22 cellular contexts compared by ENCODE assay signal in the genomic region with DNA sequence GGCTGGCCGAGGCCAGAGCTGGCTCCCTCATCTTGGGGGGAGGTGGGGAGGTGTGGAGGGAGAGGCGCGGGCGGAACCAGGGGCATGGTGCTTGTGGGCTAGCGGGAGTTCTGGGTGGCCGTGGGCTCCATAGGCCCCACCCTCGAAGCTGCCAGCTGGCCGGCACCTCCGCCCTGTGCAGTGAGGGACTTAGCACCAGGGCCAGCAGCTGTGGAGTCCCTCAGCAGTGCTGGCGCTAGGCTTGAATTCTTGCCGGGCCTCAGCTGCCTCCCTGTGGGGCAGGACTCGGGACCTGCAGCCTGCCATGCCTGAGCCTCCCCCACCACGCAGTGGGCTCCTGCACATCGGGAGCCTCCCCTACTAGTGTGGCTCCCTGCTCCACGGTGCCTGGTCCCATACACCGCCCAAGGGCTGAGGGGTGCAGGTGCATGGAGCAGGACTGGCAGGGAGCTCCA.
A peak's percentile ranks its signal among the peaks of the same experiment; 100 is the strongest.
DNase-seq lines count a peak whose midpoint lies in the region; ATAC-seq lines count a peak whose summit lies in the region.
"Had no signal": no experiment of that assay in that cellular context is flagged by ENCODE, and none has a peak within 500 bp of the region (broad histone marks: within the 10 kb centered on the region; RNA-seq: fewer than 3 reads in every experiment).

No MANE protein-coding gene starts in this region.

- no peaks in the 10 kb centered on the region for H3K36me3 Mint-ChIP-seq in stimulated activated memory B cell treated with anti-CD40 and anti-IgM and Interleukin-4, amounts not matched to agents 10 μg/mL and 1 μg/mL and 100 μg/mL, for 72 hours
- H3K36me3 Mint-ChIP-seq: CD14-positive monocyte; CD8-positive, alpha-beta memory T cell had no signal

- peaks cover 6 to 12% of the 10 kb centered on the region in 2 donors for H3K9me3 Mint-ChIP-seq in stimulated activated naive CD8-positive, alpha-beta T cell treated with anti-CD3 and anti-CD28 coated beads, Interleukin-15, amount 100 ng/mL, for 72 hours
- peaks cover 6% of the 10 kb centered on the region for H3K9me3 Mint-ChIP-seq in stimulated activated memory B cell treated with anti-CD40 and anti-IgM and Interleukin-4, amounts not matched to agents 10 μg/mL and 1 μg/mL and 100 μg/mL, for 72 hours

- no peaks in the 10 kb centered on the region for H3K27me3 Mint-ChIP-seq in stimulated activated naive CD8-positive, alpha-beta T cell treated with anti-CD3 and anti-CD28 coated beads, Interleukin-15, amount 100 ng/mL, for 72 hours
- no peaks in the 10 kb centered on the region for H3K27me3 Mint-ChIP-seq in stimulated activated memory B cell treated with anti-CD40 and anti-IgM and Interleukin-4, amounts not matched to agents 10 μg/mL and 1 μg/mL and 100 μg/mL, for 72 hours
- H3K27me3 Mint-ChIP-seq: CD4-positive, alpha-beta T cell; CD8-positive, alpha-beta memory T cell had no signal

- ATAC-seq in stimulated activated naive CD8-positive, alpha-beta T cell treated with anti-CD3 and anti-CD28 coated beads, Interleukin-15, amount 100 ng/mL, for 72 hours: peak; percentile 28
- no peak for ATAC-seq in stimulated activated naive CD8-positive, alpha-beta T cell treated with anti-CD3 and anti-CD28 coated beads, Interleukin-15, Interleukin-2, amounts not matched to agents 100 U/mL and 50 U/mL, for 24 hours
- peak; percentile 47 for ATAC-seq in stimulated activated memory B cell treated with anti-CD40 and anti-IgM and Interleukin-4, amounts not matched to agents 10 μg/mL and 1 μg/mL and 100 μg/mL, for 72 hours
- ATAC-seq: A549, GM12878 had no signal

- no peak overlapping the region for H3K27ac Mint-ChIP-seq in stimulated activated naive CD8-positive, alpha-beta T cell treated with anti-CD3 and anti-CD28 coated beads, Interleukin-15, amount 100 ng/mL, for 72 hours
- no peak overlapping the region for H3K27ac Mint-ChIP-seq in stimulated activated memory B cell treated with anti-CD40 and anti-IgM and Interleukin-4, amounts not matched to agents 10 μg/mL and 1 μg/mL and 100 μg/mL, for 72 hours
- H3K27ac Mint-ChIP-seq: CD14-positive monocyte; CD4-positive, alpha-beta T cell; CD8-positive, alpha-beta memory T cell; HFFc6 had no signal

- no peaks in the 10 kb centered on the region for H3K4me1 Mint-ChIP-seq in stimulated activated naive CD8-positive, alpha-beta T cell treated with anti-CD3 and anti-CD28 coated beads, Interleukin-15, amount 100 ng/mL, for 72 hours
- no peaks in the 10 kb centered on the region for H3K4me1 Mint-ChIP-seq in stimulated activated memory B cell treated with anti-CD40 and anti-IgM and Interleukin-4, amounts not matched to agents 10 μg/mL and 1 μg/mL and 100 μg/mL, for 72 hours
- H3K4me1 Mint-ChIP-seq: CD14-positive monocyte; CD8-positive, alpha-beta memory T cell had no signal

- no peak overlapping the region for H3K4me3 Mint-ChIP-seq in stimulated activated naive CD8-positive, alpha-beta T cell treated with anti-CD3 and anti-CD28 coated beads, Interleukin-15, amount 100 ng/mL, for 72 hours
- H3K4me3 Mint-ChIP-seq in stimulated activated memory B cell treated with anti-CD40 and anti-IgM and Interleukin-4, amounts not matched to agents 10 μg/mL and 1 μg/mL and 100 μg/mL, for 72 hours: no peak overlapping the region
- H3K4me3 Mint-ChIP-seq: CD14-positive monocyte; CD4-positive, alpha-beta T cell; CD8-positive, alpha-beta memory T cell; HFFc6 had no signal

- DNase-seq in stimulated activated naive CD8-positive, alpha-beta T cell treated with anti-CD3 and anti-CD28 coated beads, Interleukin-15, amount 100 ng/mL, for 72 hours: no peak
- DNase-seq in stimulated activated naive CD8-positive, alpha-beta T cell treated with anti-CD3 and anti-CD28 coated beads, Interleukin-15, Interleukin-2, amounts not matched to agents 100 U/mL and 50 U/mL, for 24 hours: no peak
- DNase-seq in posterior vena cava (ENCODE audit: low spot score): peak; percentile 80
- no peak for DNase-seq in NCI-H526 treated with DMSO at 0.1 percent for 48 hours (lab: John Stamatoyannopoulos, UW)
- no peak for DNase-seq in NCI-H510A treated with DMSO at 0.1 percent for 48 hours (lab: John Stamatoyannopoulos, UW)
- no peak for DNase-seq in NCI-H1417 (lab: John Stamatoyannopoulos, UW)
- DNase-seq: 8988T; ACHN; AML-193; BE2C; CD4-positive, alpha-beta T cell; CD8-positive, alpha-beta memory T cell; DMS 273 treated with DMSO at 0.1 percent for 48 hours; DMS79; EL; GDM1; GOT3; HFFc6 had no signal

- intact Hi-C loops in posterior vena cava (cut with DNase I): no loop called here
